Comparison of ENCODE assay signal across 19 cellular contexts in the genomic region with DNA sequence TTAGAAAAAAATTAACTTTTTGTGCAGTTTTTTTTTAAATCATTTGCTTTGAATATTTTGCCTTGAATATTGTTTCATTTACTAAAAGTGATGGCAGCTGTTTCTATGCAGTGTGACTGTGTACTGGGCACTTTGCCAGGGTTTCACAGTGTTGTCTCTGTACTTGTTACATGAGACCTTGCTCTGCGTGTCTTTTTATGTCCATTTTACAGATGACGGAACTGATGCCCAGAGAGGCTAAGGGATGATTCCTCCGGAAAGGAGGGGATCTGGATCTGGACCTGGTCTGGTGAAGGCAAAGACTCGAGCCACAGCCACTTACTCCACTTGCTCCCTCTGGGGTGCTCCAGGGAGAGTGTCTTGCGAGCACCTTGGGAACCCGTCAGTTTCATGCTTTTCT.
DNase-seq lines count a peak whose midpoint lies in the region; ATAC-seq and TF ChIP-seq lines count a peak whose summit lies in the region.
"Had no signal": no experiment of that assay in that cellular context is flagged by ENCODE, and none has a peak within 500 bp of the region (broad histone marks: within the 10 kb centered on the region; RNA-seq: fewer than 3 reads in every experiment).

No MANE protein-coding gene starts in this region.

- H3F3A ChIP-seq in GM23248 (ENCODE audit: insufficient read depth): no peaks in the 10 kb centered on the region

- no peak overlapping the region for H2AFZ ChIP-seq in GM23248

- H3K9me2 ChIP-seq in GM23248 (ENCODE audit: insufficient read depth): no peaks in the 10 kb centered on the region

- no peaks in the 10 kb centered on the region for H4K20me1 ChIP-seq in GM23248 (ENCODE audit: insufficient read depth)

- H3K27me3 ChIP-seq in BE2C (no peaks in the 10 kb centered on the region), GM23248 (replicated peaks; ENCODE audit: insufficient read depth) (no peaks in the 10 kb centered on the region; the same call in none of the 2 replicates), prostate gland (replicated peaks; ENCODE audit: insufficient read depth) (no peaks in the 10 kb centered on the region)
- H3K27me3 ChIP-seq: ovary, Peyer's patch had no signal

- no peak overlapping the region for H3K9ac ChIP-seq in GM23248

- H3K36me3 ChIP-seq in BE2C (no peaks in the 10 kb centered on the region), GM23248 (ENCODE audit: low read depth) (no peaks in the 10 kb centered on the region), prostate gland (no peaks in the 10 kb centered on the region)
- H3K36me3 ChIP-seq: gastrocnemius medialis, ovary, Peyer's patch had no signal

- intact Hi-C loops in prostate gland (cut with DNase I): no loop called here

- TF ChIP-seq CTCF in BE2C (IDR thresholded peaks at IDR 0.05; ENCODE audit: low read depth, low read length) (no peak), epithelial cell of esophagus (IDR thresholded peaks at IDR 0.05; ENCODE audit: insufficient read depth, low read depth, low read length, missing control alignments) (no peak), prostate gland (IDR thresholded peaks at IDR 0.05) (no peak)

- no peak overlapping the region for H3K27ac ChIP-seq in GM23248
- no peak overlapping the region for H3K27ac ChIP-seq in prostate gland
- H3K27ac ChIP-seq: gastrocnemius medialis, ovary, Peyer's patch had no signal

- DNase-seq in BE2C (peak; percentile 54), GM23248 (peak; percentile 10), NCI-H748 treated with DMSO at 0.1 percent for 48 hours (lab: John Stamatoyannopoulos, UW) (peak; percentile 1), epithelial cell of esophagus (ENCODE audit: low read depth) (peak; percentile 8), NCI-H187 (lab: John Stamatoyannopoulos, UW) (no peak), prostate gland (ENCODE audit: low spot score) (no peak), erythroblast (lab: John Stamatoyannopoulos, UW) (no peak)
- DNase-seq: activated CD4-positive, alpha-beta T cell treated with anti-CD3 and anti-CD28 coated beads, Interleukin-2, amount 10 ng/mL, durations not matched to agents 7 days and 5 days; aorta; Calu3; gastrocnemius medialis; GOT3; NCI-H526 treated with DMSO at 0.1 percent for 48 hours; ovary; Peyer's patch; stimulated activated CD4-positive, alpha-beta T cell treated with anti-CD3 and anti-CD28 coated beads, Interleukin-4, amount 100 ng/mL, for 24 hours; stimulated activated CD8-positive, alpha-beta memory T cell treated with anti-CD3 and anti-CD28 coated beads, Interleukin-4, amount 100 ng/mL, for 48 hours; SW 1271 had no signal

- H3K4me1 ChIP-seq in BE2C (peaks cover 8% of the 10 kb centered on the region; the same call in 1 of the 2 replicates), GM23248 (ENCODE audit: insufficient read depth) (no peaks in the 10 kb centered on the region), prostate gland (replicated peaks) (no peaks in the 10 kb centered on the region)
- H3K4me1 ChIP-seq: gastrocnemius medialis, Peyer's patch had no signal

- in situ Hi-C loops in GM23248 (cut with MboI): no loop called here

- 36% methylated on average over 6 of the region's 6 CpGs for WGBS in GM23248 (ENCODE audit: low coverage in 1 of 2, low lambda C conversion rate in 2 of 2, missing lambda C conversion rate in 2 of 2), 2 experiments
- 72% methylated on average over 6 of the region's 6 CpGs for WGBS in prostate gland

- TF ChIP-seq POLR2A in prostate gland (IDR thresholded peaks at IDR 0.05) (no peak), erythroblast (IDR thresholded peaks at IDR 0.05; ENCODE audit: low read length) (no peak)

- no peaks in the 10 kb centered on the region for H3K79me2 ChIP-seq in GM23248 (ENCODE audit: insufficient read depth)

- H3K9me3 ChIP-seq in BE2C: no peaks in the 10 kb centered on the region
- H3K9me3 ChIP-seq in GM23248 (ENCODE audit: low read depth): no peaks in the 10 kb centered on the region
- no peaks in the 10 kb centered on the region for H3K9me3 ChIP-seq in prostate gland
- H3K9me3 ChIP-seq: gastrocnemius medialis, ovary had no signal

- ATAC-seq in SK-N-SH treated with all-trans-retinoic acid at 6 μM for 48 hours: no peak
- ATAC-seq: gastrocnemius medialis had no signal

- H3K4me3 ChIP-seq in BE2C (ENCODE audit: low read depth, low read length) (no peak overlapping the region), GM23248 (no peak overlapping the region), epithelial cell of esophagus (ENCODE audit: low read length) (no peak overlapping the region), prostate gland (no peak overlapping the region)
- H3K4me3 ChIP-seq: gastrocnemius medialis, ovary, Peyer's patch had no signal

- H3K4me2 ChIP-seq in GM23248 (ENCODE audit: unreplicated experiment): no peak overlapping the region

TF ChIP-seq in SK-N-SH treated with all-trans-retinoic acid at 6 μM for 48 hours, 23 proteins besides CTCF, POLR2A, EP300 and RAD21:
- TF ChIP-seq ESRRG (CRISPR knock-in tag; IDR thresholded peaks at IDR 0.05) (no peak), BACH2 (CRISPR knock-in tag; IDR thresholded peaks at IDR 0.05; ENCODE audit: borderline replicate concordance) (no peak), ZFP30 (CRISPR knock-in tag; IDR thresholded peaks at IDR 0.05) (no peak), GLIS3 (CRISPR knock-in tag; IDR thresholded peaks at IDR 0.05) (no peak), TCF4 (CRISPR knock-in tag; IDR thresholded peaks at IDR 0.05; ENCODE audit: borderline replicate concordance) (no peak), TOX (CRISPR knock-in tag; IDR thresholded peaks at IDR 0.05; ENCODE audit: borderline replicate concordance) (no peak), RARB (CRISPR knock-in tag; IDR thresholded peaks at IDR 0.05) (no peak)

Comparison
In these comparisons a context has a peak if more than half of its experiments do, and no peak if none do; other contexts are left out.
1. DNase-seq: peak in BE2C (single experiment), GM23248 (single experiment), NCI-H748 treated with DMSO at 0.1 percent for 48 hours (single experiment) and epithelial cell of esophagus (single experiment); none in NCI-H187 (0 of 2), prostate gland (single experiment) and erythroblast (0 of 2).